In genomic region chr5:132237141-132237540, GRCh38 we compare ENCODE assay signal across 1 cellular context.
TF ChIP-seq lines count a peak whose summit lies in the region.

No MANE protein-coding gene starts in this region.

TF ChIP-seq in HepG2, 621 proteins besides CTCF, POLR2A, EP300 and RAD21:
- TF ChIP-seq ZNF18 (CRISPR knock-in tag; IDR thresholded peaks at IDR 0.05; ENCODE audit: insufficient replicate concordance), result no peak
- no peak for TF ChIP-seq KAT8 (CRISPR knock-in tag; IDR thresholded peaks at IDR 0.05)
- TF ChIP-seq ZFP41 (CRISPR knock-in tag; IDR thresholded peaks at IDR 0.05; ENCODE audit: borderline replicate concordance), result no peak
- no peak for TF ChIP-seq ZNF510 (CRISPR knock-in tag; IDR thresholded peaks at IDR 0.05; ENCODE audit: low read depth)
- TF ChIP-seq ZZZ3 (CRISPR knock-in tag; IDR thresholded peaks at IDR 0.05; ENCODE audit: borderline replicate concordance), result no peak
- TF ChIP-seq ZBTB44 (CRISPR knock-in tag; IDR thresholded peaks at IDR 0.05), result no peak
- no peak for TF ChIP-seq ZNF678 (CRISPR knock-in tag; IDR thresholded peaks at IDR 0.05)
- TF ChIP-seq MED1 (CRISPR knock-in tag; IDR thresholded peaks at IDR 0.05), result no peak
- TF ChIP-seq ZFP36 (IDR thresholded peaks at IDR 0.05; ENCODE audit: borderline replicate concordance, low read depth, low read length, partially characterized antibody), result no peak
- TF ChIP-seq SAP130 (CRISPR knock-in tag; IDR thresholded peaks at IDR 0.05; ENCODE audit: low read depth), result no peak
- no peak for TF ChIP-seq DDIT3 (CRISPR knock-in tag; IDR thresholded peaks at IDR 0.05)
- no peak for TF ChIP-seq SNAPC4 (CRISPR knock-in tag; IDR thresholded peaks at IDR 0.05)
- TF ChIP-seq ZNF407 (CRISPR knock-in tag; IDR thresholded peaks at IDR 0.05; ENCODE audit: not compliant biosample characterization), result no peak
- TF ChIP-seq RFX3 (CRISPR knock-in tag; IDR thresholded peaks at IDR 0.05), result no peak
- no peak for TF ChIP-seq PRPF4 (IDR thresholded peaks at IDR 0.05; ENCODE audit: low read depth, low read length, poor library complexity, severe bottlenecking)
- no peak for TF ChIP-seq ZNF569 (CRISPR knock-in tag; IDR thresholded peaks at IDR 0.05; ENCODE audit: borderline replicate concordance)
- TF ChIP-seq SOX13 (IDR thresholded peaks at IDR 0.05), result no peak
- no peak for TF ChIP-seq SOX13 (CRISPR knock-in tag; conservative IDR thresholded peaks at IDR 0.05 in 1 of 2, IDR thresholded peaks at IDR 0.05 in 1 of 2)
- TF ChIP-seq SNAPC5 (CRISPR knock-in tag; IDR thresholded peaks at IDR 0.05; ENCODE audit: borderline replicate concordance), result no peak
- no peak for TF ChIP-seq RBAK (CRISPR knock-in tag; IDR thresholded peaks at IDR 0.05)
